In the genomic region with DNA sequence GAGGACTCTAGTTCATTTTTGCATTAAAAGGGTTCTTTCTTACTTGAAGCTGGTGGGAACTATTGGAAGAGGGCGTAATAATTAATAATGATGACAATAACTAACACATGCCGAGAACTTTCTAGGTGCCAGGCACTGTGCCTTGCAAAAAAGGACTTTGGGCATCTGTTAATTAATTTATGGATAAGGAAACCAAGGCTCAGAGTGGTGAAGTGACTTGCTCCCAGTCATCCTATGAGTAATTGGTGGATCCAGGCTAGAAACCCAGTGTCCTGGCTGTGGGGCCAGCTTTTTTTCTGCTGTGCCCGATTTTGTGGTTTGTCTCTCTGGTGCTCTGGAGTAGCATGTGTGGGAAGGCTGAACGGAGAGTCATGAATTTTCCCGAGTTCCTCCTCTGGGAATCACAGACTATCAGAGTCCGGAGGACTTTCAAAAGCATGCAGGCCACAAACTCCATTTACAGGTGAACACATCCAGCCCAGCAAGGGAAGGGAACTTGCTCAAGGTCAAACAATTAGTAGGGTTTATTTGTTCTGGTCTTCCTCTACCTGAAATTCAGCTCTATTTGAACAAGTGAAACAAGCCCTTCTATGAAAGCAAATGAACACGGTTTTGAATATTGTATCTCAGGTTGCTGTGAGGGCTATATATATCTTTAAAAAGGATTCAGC, we compare ENCODE assay signal across 1 cellular context.
TF ChIP-seq lines count a peak whose summit lies in the region.

No MANE protein-coding gene starts in this region.

TF ChIP-seq in H1, 55 proteins besides CTCF, POLR2A, EP300 and RAD21:
- TF ChIP-seq EGR1 (IDR thresholded peaks at IDR 0.05; ENCODE audit: borderline replicate concordance, low read depth, low read length) (no peak), CHD2 (IDR thresholded peaks at IDR 0.05; ENCODE audit: low read length) (no peak), SP2 (IDR thresholded peaks at IDR 0.05; ENCODE audit: low read length) (no peak), PHF8 (conservative IDR thresholded peaks at IDR 0.05; ENCODE audit: low read depth, low read length) (no peak), HDAC6 (IDR thresholded peaks at IDR 0.05; ENCODE audit: low read depth, low read length) (no peak), CREB1 (IDR thresholded peaks at IDR 0.05) (no peak), SUZ12 (IDR thresholded peaks at IDR 0.05; ENCODE audit: low read length) (no peak), RFX5 (IDR thresholded peaks at IDR 0.05; ENCODE audit: borderline replicate concordance, low read depth, low read length) (no peak), RXRA (IDR thresholded peaks at IDR 0.05; ENCODE audit: insufficient read depth, low read depth, low read length) (no peak), POLR2AphosphoS5 (IDR thresholded peaks at IDR 0.05; ENCODE audit: low read depth, low read length) (no peak), BCL11A (IDR thresholded peaks at IDR 0.05; ENCODE audit: low read depth in 2 of 2, low read length in 2 of 2) (no peak)
- TF ChIP-seq, protein P1, sequence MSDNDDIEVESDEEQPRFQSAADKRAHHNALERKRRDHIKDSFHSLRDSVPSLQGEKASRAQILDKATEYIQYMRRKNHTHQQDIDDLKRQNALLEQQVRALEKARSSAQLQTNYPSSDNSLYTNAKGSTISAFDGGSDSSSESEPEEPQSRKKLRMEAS (IDR thresholded peaks at IDR 0.05), result no peak
TF ChIP-seq in H1: peak in this region for 0.
